In the genomic region with DNA sequence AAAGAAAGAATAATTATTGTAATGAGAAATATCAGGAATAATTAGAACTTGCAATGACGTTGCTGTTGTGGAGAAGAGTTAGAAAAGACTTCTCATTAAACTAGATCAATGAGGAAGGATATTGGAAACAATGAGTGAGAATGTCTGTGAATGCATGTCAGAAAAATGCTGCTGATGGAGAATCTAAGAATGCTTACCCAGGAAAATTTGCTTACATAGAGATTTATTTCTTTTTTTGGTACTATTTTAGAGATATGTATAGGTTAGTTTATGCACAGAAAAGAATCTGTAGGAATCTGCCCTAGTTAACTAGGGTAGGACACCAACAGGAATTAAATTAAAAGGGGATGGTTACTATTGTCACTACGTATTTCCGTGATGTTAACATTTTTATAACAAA, we compare ENCODE assay signal across 27 cellular contexts.
"Had no signal": no experiment of that assay in that cellular context is flagged by ENCODE, and none has a peak within 500 bp of the region (broad histone marks: within the 10 kb centered on the region; RNA-seq: fewer than 3 reads in every experiment).

No MANE protein-coding gene starts in this region.

- H3K36me3 ChIP-seq: colonic mucosa, esophagus muscularis mucosa, esophagus squamous epithelium, gastrocnemius medialis, gastroesophageal sphincter, heart left ventricle, heart right ventricle had no signal

- H3K27me3 ChIP-seq: colonic mucosa, gastrocnemius medialis had no signal

- H3K27ac ChIP-seq: colonic mucosa, coronary artery, dorsolateral prefrontal cortex, epithelial cell of prostate, esophagus muscularis mucosa, esophagus squamous epithelium, foreskin keratinocyte, gastrocnemius medialis, gastroesophageal sphincter, heart left ventricle, heart right ventricle had no signal

- ATAC-seq: effector memory CD8-positive, alpha-beta T cell; esophagus mucosa; foreskin keratinocyte; gastrocnemius medialis; gastroesophageal sphincter; heart left ventricle; heart right ventricle had no signal

- H3K9me3 ChIP-seq: colonic mucosa, esophagus muscularis mucosa, esophagus squamous epithelium, gastrocnemius medialis, gastroesophageal sphincter, heart left ventricle, heart right ventricle had no signal

- FAIRE-seq: colon, endometrium, endothelial cell of umbilical vein had no signal

- DNase-seq: colonic mucosa; cortex of kidney; dermis blood vessel endothelial cell; dorsolateral prefrontal cortex; effector CD4-positive, alpha-beta T cell; effector CD8-positive, alpha-beta T cell; effector memory CD4-positive, alpha-beta T cell; effector memory CD8-positive, alpha-beta T cell; endodermal cell; erythroblast; esophagus squamous epithelium; foreskin fibroblast; foreskin keratinocyte; foreskin melanocyte; gastrocnemius medialis; glutamatergic neuron; head of caudate nucleus; heart left ventricle; heart right ventricle had no signal

- H3K4me1 ChIP-seq: colonic mucosa, esophagus muscularis mucosa, esophagus squamous epithelium, foreskin keratinocyte, gastrocnemius medialis, gastroesophageal sphincter, heart left ventricle, heart right ventricle had no signal

- H3K4me3 ChIP-seq: colonic mucosa, coronary artery, dorsolateral prefrontal cortex, esophagus muscularis mucosa, esophagus squamous epithelium, gastrocnemius medialis, gastroesophageal sphincter, heart left ventricle, heart right ventricle had no signal
